In the genomic region with DNA sequence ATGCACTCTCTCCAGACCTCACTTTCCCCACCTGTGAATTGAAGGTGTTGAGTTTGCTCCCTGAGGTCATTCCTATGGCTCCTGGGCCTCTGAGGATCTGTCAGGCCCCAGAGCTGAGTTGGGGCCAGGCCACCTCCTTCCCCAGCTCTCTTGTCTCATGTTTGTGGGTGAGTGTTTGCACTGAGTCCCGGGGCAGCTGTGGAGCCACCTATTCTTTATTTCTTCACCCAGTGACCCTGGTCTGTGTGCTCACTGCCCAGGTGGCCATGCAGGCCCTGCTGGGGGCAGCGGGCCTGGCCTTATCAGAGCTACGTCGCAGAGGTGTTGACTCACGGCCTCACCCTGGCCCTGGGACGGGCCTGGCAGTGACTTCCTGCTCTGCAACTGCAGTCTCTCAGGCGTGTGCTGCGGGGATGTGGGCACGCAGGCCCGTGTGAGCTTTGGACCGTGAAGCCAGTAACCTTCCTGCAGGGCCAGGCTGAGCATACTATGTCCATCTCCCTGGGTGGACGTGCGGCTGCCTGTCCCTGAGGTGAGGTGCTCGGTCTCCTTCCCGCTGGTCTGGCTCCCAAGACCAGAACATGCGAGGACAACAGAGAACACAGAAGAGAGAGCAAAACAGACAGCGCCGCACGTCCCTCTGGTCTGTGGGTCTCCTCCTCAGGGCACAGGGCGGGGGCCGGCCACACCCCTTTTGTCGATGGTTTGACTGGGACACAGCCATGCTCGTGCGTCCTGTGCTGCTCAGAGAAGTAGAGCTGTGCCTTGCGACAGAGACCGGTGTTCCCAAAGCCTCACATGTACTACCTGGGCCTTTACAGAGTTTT, we compare ENCODE assay signal across 13 cellular contexts. TPM values are rescaled to one million over a fixed set of nuclear protein-coding genes. Genes with fewer than 3 reads are reported as not detected.
A peak's percentile ranks its signal among the peaks of the same experiment; 100 is the strongest.
DNase-seq lines count a peak whose midpoint lies in the region; ATAC-seq, FAIRE-seq and TF ChIP-seq lines count a peak whose summit lies in the region.
"Had no signal": no experiment of that assay in that cellular context is flagged by ENCODE, and none has a peak within 500 bp of the region (broad histone marks: within the 10 kb centered on the region; RNA-seq: fewer than 3 reads in every experiment).

No MANE protein-coding gene starts in this region.

- ATAC-seq in HG03442 (IDR thresholded peaks at IDR 0.05; ENCODE audit: unreplicated experiment) = no peak
- no peak for ATAC-seq in HG02623 (IDR thresholded peaks at IDR 0.05; ENCODE audit: unreplicated experiment)

- no peak overlapping the region for H3K4me3 Mint-ChIP-seq in endothelial cell (ENCODE audit: unreplicated experiment)

- H3K36me3 ChIP-seq in BLaER1 = peaks cover 34% of the 10 kb centered on the region
- peaks cover 46% of the 10 kb centered on the region for H3K36me3 ChIP-seq in mesodermal cell (ENCODE audit: control insufficient read depth, insufficient read depth, low read length)
- H3K36me3 ChIP-seq: ovary had no signal

- peaks cover 20% of the 10 kb centered on the region for H3K27me3 Mint-ChIP-seq in endothelial cell (ENCODE audit: unreplicated experiment)

- peaks cover 18% of the 10 kb centered on the region for H3K36me3 Mint-ChIP-seq in endothelial cell (ENCODE audit: low read depth, unreplicated experiment)

- peak overlapping the region; percentile 84 for H3K27ac Mint-ChIP-seq in endothelial cell (ENCODE audit: unreplicated experiment)

- peaks cover 51% of the 10 kb centered on the region for H3K4me1 Mint-ChIP-seq in endothelial cell (ENCODE audit: unreplicated experiment)

- H3K4me3 ChIP-seq in BLaER1 = no peak overlapping the region
- H3K4me3 ChIP-seq in mesodermal cell (ENCODE audit: extremely low read depth, insufficient read depth, low read length, poor library complexity, severe bottlenecking) = no peak overlapping the region
- H3K4me3 ChIP-seq: ovary had no signal

- 95% methylated on average over 24 to 25 of the region's 26 CpGs for WGBS in mesodermal cell (ENCODE audit: insufficient coverage in 2 of 2), 2 experiments

- TF ChIP-seq CTCF in endothelial cell (IDR thresholded peaks at IDR 0.05; ENCODE audit: unreplicated experiment) (no peak), D721Med (IDR thresholded peaks at IDR 0.05; ENCODE audit: insufficient read depth, missing control alignments) (no peak)

- H3K4me1 ChIP-seq in BLaER1 (peaks cover 69% of the 10 kb centered on the region), mesodermal cell (ENCODE audit: control insufficient read depth, insufficient read depth, low read length, poor library complexity, severe bottlenecking) (peaks cover 7% of the 10 kb centered on the region)

- H4K20me1 ChIP-seq in BLaER1 = peaks cover 36% of the 10 kb centered on the region

- DNase-seq in NCI-H146 treated with DMSO at 0.1 percent for 48 hours (lab: John Stamatoyannopoulos, UW; ENCODE audit: unreplicated experiment) = peak; percentile 59
- no peak for DNase-seq in endothelial cell (ENCODE audit: low spot score)
- DNase-seq in D721Med (ENCODE audit: insufficient read length, low spot score) = no peak
- DNase-seq in dermis blood vessel endothelial cell = no peak
- DNase-seq: C1 segment of cervical spinal cord, hypothalamus, NCI-H524 treated with DMSO at 0.1 percent for 48 hours, ovary had no signal

- H3K9ac ChIP-seq in BLaER1 = peak overlapping the region; percentile 30; the same call in 1 of the 2 replicates

- no peaks in the 10 kb centered on the region for H3K9me3 ChIP-seq in BLaER1
- H3K9me3 ChIP-seq in mesodermal cell (ENCODE audit: control insufficient read depth, low read length) = no peaks in the 10 kb centered on the region
- H3K9me3 ChIP-seq: ovary had no signal

- H3K9me3 Mint-ChIP-seq in endothelial cell (ENCODE audit: unreplicated experiment) = no peaks in the 10 kb centered on the region

- no peak for FAIRE-seq in D721Med (lab: Jason Lieb, UNC)
- FAIRE-seq: GM12891 had no signal

- H3K4me2 ChIP-seq in BLaER1 = peak overlapping the region; percentile 87

- H3K27ac ChIP-seq in BLaER1 = peak overlapping the region; percentile 65
- H3K27ac ChIP-seq in mesodermal cell (ENCODE audit: low read depth, low read length, severe bottlenecking) = peak overlapping the region; percentile 10
- H3K27ac ChIP-seq: ovary had no signal

- no peaks in the 10 kb centered on the region for H3K27me3 ChIP-seq in BLaER1
- H3K27me3 ChIP-seq: ovary had no signal

RNA-seq across cellular contexts. Expression of gene TMEM181, which starts 12.1 kb away (rescaled TPM):
- 29.5 TPM for total RNA-seq in endothelial cell (ENCODE audit: unreplicated experiment)
- polyA plus RNA-seq in mesodermal cell (2013, experiment 1 of 2) = 23.3 TPM
- polyA plus RNA-seq in mesodermal cell (2013, experiment 2 of 2) = 23.1 TPM
- total RNA-seq in dermis blood vessel endothelial cell = 43.9 and 57.9 TPM in 2 replicates
